7 cellular contexts compared by ENCODE assay signal in genomic region chr10:110074986-110075664, GRCh38.
DNase-seq lines count a peak whose midpoint lies in the region; ATAC-seq and TF ChIP-seq lines count a peak whose summit lies in the region.

No MANE protein-coding gene starts in this region.

- H3K4me1 ChIP-seq in heart right ventricle (peaks cover 2 to 96% (median 87%) of the 10 kb centered on the region in 9 donors), subcutaneous abdominal adipose tissue (ENCODE audit: control insufficient read depth in 5 of 5, insufficient read depth in 5 of 5, low read length in 5 of 5) (peaks cover 16 to 63% (median 48%) of the 10 kb centered on the region in 5 donors)

- no peak for TF ChIP-seq CTCF in heart right ventricle (IDR thresholded peaks at IDR 0.05)

- peaks cover 73% of the 10 kb centered on the region for H3K4me1 Mint-ChIP-seq in activated T-helper 2 cell treated with anti-CD3 and anti-CD28 coated beads, Interferon-gamma antibody, Interleukin-2, Interleukin-4, amounts not matched to agents 10 μg/mL and 5 μg/mL and 100 μg/mL, durations not matched to agents 14 hours and 24 hours and 36 hours (ENCODE audit: low read depth)

- H3K36me3 Mint-ChIP-seq in activated T-helper 2 cell treated with anti-CD3 and anti-CD28 coated beads, Interferon-gamma antibody, Interleukin-2, Interleukin-4, amounts not matched to agents 10 μg/mL and 5 μg/mL and 100 μg/mL, durations not matched to agents 14 hours and 24 hours and 36 hours (ENCODE audit: low read depth), result peaks cover 4% of the 10 kb centered on the region

- H3K9me3 Mint-ChIP-seq in activated T-helper 2 cell treated with anti-CD3 and anti-CD28 coated beads, Interferon-gamma antibody, Interleukin-2, Interleukin-4, amounts not matched to agents 10 μg/mL and 5 μg/mL and 100 μg/mL, durations not matched to agents 14 hours and 24 hours and 36 hours, result no peaks in the 10 kb centered on the region

- DNase-seq in HS-5 (ENCODE audit: low read depth) (peak; percentile 61), heart right ventricle (no peak), HT-29 (ENCODE audit: low spot score) (no peak), NCI-H146 (lab: John Stamatoyannopoulos, UW) (no peak)
- DNase-seq in activated T-helper 2 cell treated with anti-CD3 and anti-CD28 coated beads, Interferon-gamma antibody, Interleukin-2, Interleukin-4, amounts not matched to agents 10 μg/mL and 5 μg/mL and 100 μg/mL, durations not matched to agents 14 hours and 24 hours and 36 hours (ENCODE audit: low spot score), result no peak

- H3K36me3 ChIP-seq in heart right ventricle, result no peaks in the 10 kb centered on the region
- H3K36me3 ChIP-seq in subcutaneous abdominal adipose tissue (ENCODE audit: control insufficient read depth in 5 of 5, insufficient read depth in 5 of 5, low read length in 5 of 5), result no peaks in the 10 kb centered on the region

- H3K27ac Mint-ChIP-seq in activated T-helper 2 cell treated with anti-CD3 and anti-CD28 coated beads, Interferon-gamma antibody, Interleukin-2, Interleukin-4, amounts not matched to agents 10 μg/mL and 5 μg/mL and 100 μg/mL, durations not matched to agents 14 hours and 24 hours and 36 hours, result peak overlapping the region; percentile 78

- ATAC-seq in heart right ventricle (peak in 7 of 8 donors; percentile 39 to 66 (median 51)), HG03095 (IDR thresholded peaks at IDR 0.05; ENCODE audit: unreplicated experiment) (no peak)

- peak overlapping the region; percentile 64 for H3K4me3 Mint-ChIP-seq in activated T-helper 2 cell treated with anti-CD3 and anti-CD28 coated beads, Interferon-gamma antibody, Interleukin-2, Interleukin-4, amounts not matched to agents 10 μg/mL and 5 μg/mL and 100 μg/mL, durations not matched to agents 14 hours and 24 hours and 36 hours (ENCODE audit: low read depth)

- H3K9me3 ChIP-seq in heart right ventricle, result no peaks in the 10 kb centered on the region
- H3K9me3 ChIP-seq in subcutaneous abdominal adipose tissue (ENCODE audit: control insufficient read depth in 5 of 5, low read length in 5 of 5), result no peaks in the 10 kb centered on the region

- peak overlapping the region in 2 of 5 donors; percentile 19 to 23 for H3K9ac ChIP-seq in subcutaneous abdominal adipose tissue (ENCODE audit: low read length in 5 of 5)

- intact Hi-C loops in activated T-helper 2 cell treated with anti-CD3 and anti-CD28 coated beads, Interferon-gamma antibody, Interleukin-2, Interleukin-4, amounts not matched to agents 10 μg/mL and 5 μg/mL and 100 μg/mL, durations not matched to agents 14 hours and 24 hours and 36 hours (cut with micrococcal nuclease), result loop anchor here (5.0 to 10.0 kb wide), 3 partner anchors 62 to 190 kb away; no protein-coding TSS in a partner anchor
- intact Hi-C loops in heart right ventricle (cut with DNase I), result loop anchor here in 5 of 10 donors (5.0 to 10.0 kb wide), 4 partner anchors 60 to 190 kb away; partner anchors contain the start of gene ADD3 (in 3 of the 5)

- no peaks in the 10 kb centered on the region for H3K27me3 Mint-ChIP-seq in activated T-helper 2 cell treated with anti-CD3 and anti-CD28 coated beads, Interferon-gamma antibody, Interleukin-2, Interleukin-4, amounts not matched to agents 10 μg/mL and 5 μg/mL and 100 μg/mL, durations not matched to agents 14 hours and 24 hours and 36 hours (ENCODE audit: low read depth)

- no peaks in the 10 kb centered on the region for H3K27me3 ChIP-seq in heart right ventricle
- H3K27me3 ChIP-seq in subcutaneous abdominal adipose tissue (ENCODE audit: control insufficient read depth in 5 of 5, insufficient read depth in 4 of 5, low read length in 5 of 5), result no peaks in the 10 kb centered on the region

- H3K4me3 ChIP-seq in heart right ventricle (peak overlapping the region in 1 of 10 donors; percentile 3), subcutaneous abdominal adipose tissue (ENCODE audit: low read depth in 1 of 5, low read length in 5 of 5) (peak overlapping the region in 1 of 5 donors; percentile 3)

- H3K27ac ChIP-seq in heart right ventricle (peak overlapping the region; percentile 8 to 92 (median 78)), subcutaneous abdominal adipose tissue (ENCODE audit: low read depth, low read length) (peak overlapping the region; percentile 83)
